In genomic region chr1:115063238-115063901, GRCh38 we compare ENCODE assay signal across 9 cellular contexts. TPM values are rescaled to one million over a fixed set of nuclear protein-coding genes. Genes with fewer than 3 reads are reported as not detected.
DNase-seq lines count a peak whose midpoint lies in the region; ATAC-seq and TF ChIP-seq lines count a peak whose summit lies in the region.
"Had no signal": no experiment of that assay in that cellular context is flagged by ENCODE, and none has a peak within 500 bp of the region (broad histone marks: within the 10 kb centered on the region; RNA-seq: fewer than 3 reads in every experiment).

No MANE protein-coding gene starts in this region.

- TF ChIP-seq CTCF in heart left ventricle (IDR thresholded peaks at IDR 0.05) (no peak), mammary epithelial cell (conservative IDR thresholded peaks at IDR 0.05 in 1 of 2, IDR thresholded peaks at IDR 0.05 in 1 of 2; ENCODE audit: extremely low read depth in 1 of 2, insufficient read depth in 1 of 2, low read depth in 1 of 2, low read length in 2 of 2) (no peak), suprapubic skin (IDR thresholded peaks at IDR 0.05) (no peak)

- H3K27ac ChIP-seq in heart left ventricle (peak overlapping the region in 10 of 12 donors; percentile 22 to 70 (median 53)), SJSA1 (peak overlapping the region; percentile 99), mammary epithelial cell (ENCODE audit: insufficient read depth, low read depth, low read length) (peak overlapping the region; percentile 63), suprapubic skin (peak overlapping the region; percentile 36), substantia nigra (ENCODE audit: low read depth, low read length, poor library complexity, severe bottlenecking) (no peak overlapping the region)

- peak overlapping the region; percentile 28 for H2AFZ ChIP-seq in mammary epithelial cell (ENCODE audit: low read depth, low read length)

- ATAC-seq in heart left ventricle = no peak

- H3K79me2 ChIP-seq in mammary epithelial cell (ENCODE audit: insufficient read depth, low read length) = no peaks in the 10 kb centered on the region

- peaks cover 0 to 22% (median 0%) of the 10 kb centered on the region in 12 donors for H3K4me1 ChIP-seq in heart left ventricle
- peaks cover 54% of the 10 kb centered on the region for H3K4me1 ChIP-seq in SJSA1 (replicated peaks)
- H3K4me1 ChIP-seq in mammary epithelial cell (ENCODE audit: insufficient read depth, low read length) = peaks cover 33% of the 10 kb centered on the region
- peaks cover 23% of the 10 kb centered on the region for H3K4me1 ChIP-seq in suprapubic skin

- no peaks in the 10 kb centered on the region for H3K36me3 ChIP-seq in heart left ventricle
- no peaks in the 10 kb centered on the region for H3K36me3 ChIP-seq in SJSA1
- no peaks in the 10 kb centered on the region for H3K36me3 ChIP-seq in mammary epithelial cell (ENCODE audit: insufficient read depth, low read length)
- H3K36me3 ChIP-seq in suprapubic skin = no peaks in the 10 kb centered on the region

- CTCF ChIA-PET in mammary epithelial cell (lab: Charles Lee; ENCODE audit: low non-redundant PET) = no interaction called here

- H4K20me1 ChIP-seq in mammary epithelial cell (ENCODE audit: insufficient read depth, low read length) = no peaks in the 10 kb centered on the region

- dilution Hi-C loops in mammary epithelial cell (cut with HindIII; ENCODE audit: low sequenced_read_pairs) = no loop called here

- TF ChIP-seq EP300 in suprapubic skin (IDR thresholded peaks at IDR 0.05) = no peak

- H3K27me3 ChIP-seq in heart left ventricle (no peaks in the 10 kb centered on the region), SJSA1 (replicated peaks) (no peaks in the 10 kb centered on the region), mammary epithelial cell (ENCODE audit: insufficient read depth, low read length) (no peaks in the 10 kb centered on the region), suprapubic skin (no peaks in the 10 kb centered on the region)

- no peak overlapping the region for H3K4me3 ChIP-seq in heart left ventricle
- H3K4me3 ChIP-seq in SJSA1 = no peak overlapping the region
- no peak overlapping the region for H3K4me3 ChIP-seq in mammary epithelial cell (replicated peaks in 1 of 3; ENCODE audit: insufficient read depth in 1 of 3, low read depth in 2 of 3, low read length in 3 of 3)
- no peak overlapping the region for H3K4me3 ChIP-seq in suprapubic skin

- no peak overlapping the region for H3K9ac ChIP-seq in mammary epithelial cell (ENCODE audit: insufficient read depth, low read length)

- BruUV-seq in mammary epithelial cell (replicated peaks; lab: Mats Ljungman, UMichigan) = no TSS peak

- in situ Hi-C loops in mammary epithelial cell (cut with MboI; ENCODE audit: low sequenced_read_pairs in 2 of 2) = no loop called here

- DNase-seq in heart left ventricle (no peak), cardiac septum (ENCODE audit: low spot score) (no peak), SJSA1 (ENCODE audit: low read depth in 1 of 2, low spot score in 2 of 2) (peak; percentile 66 to 91), mammary epithelial cell (peak; percentile 58), suprapubic skin (ENCODE audit: low spot score in 2 of 2) (no peak), NOMO-1 (lab: John Stamatoyannopoulos, UW; ENCODE audit: unreplicated experiment in 2 of 2) (no peak), SK-N-DZ (ENCODE audit: low spot score) (no peak), substantia nigra (lab: John Stamatoyannopoulos, UW) (no peak)

- TF ChIP-seq POLR2A in heart left ventricle (IDR thresholded peaks at IDR 0.05) (no peak), suprapubic skin (IDR thresholded peaks at IDR 0.05) (no peak)

- WGBS in heart left ventricle, 4 donors = 88 to 89% (median 88%) methylated on average over 7 of the region's 7 CpGs
- WGBS in mammary epithelial cell (ENCODE audit: low coverage, missing lambda C conversion rate) = 43% methylated on average over 7 of the region's 7 CpGs
- 71% methylated on average over 7 of the region's 7 CpGs for WGBS in suprapubic skin

- peak overlapping the region; percentile 55 for H3K4me2 ChIP-seq in mammary epithelial cell (ENCODE audit: insufficient read depth, low read depth, low read length)

- intact Hi-C loops in heart left ventricle (cut with DNase I) = no loop called here
- intact Hi-C loops in cardiac septum (cut with DNase I) = no loop called here
- intact Hi-C loops in mammary epithelial cell (cut with micrococcal nuclease) = no loop called here

- H3K9me3 ChIP-seq in heart left ventricle = no peaks in the 10 kb centered on the region
- H3K9me3 ChIP-seq in SJSA1 (replicated peaks) = no peaks in the 10 kb centered on the region
- no peaks in the 10 kb centered on the region for H3K9me3 ChIP-seq in mammary epithelial cell (replicated peaks; ENCODE audit: insufficient read depth, low read length)
- H3K9me3 ChIP-seq in suprapubic skin = no peaks in the 10 kb centered on the region

RNA-seq across cellular contexts. Expression of gene TSPAN2, which starts 25.9 kb away (rescaled TPM):
- total RNA-seq in heart left ventricle (10 to 100 TPM in 1 of 9 donors, 1 to 10 TPM in 8; 4.6 to 10.6 (median 7.1) TPM), cardiac septum (3.3 TPM), mammary epithelial cell (1 to 10 TPM in 1 of 2 donors, under 1 TPM in 1; 0.28 to 1.0 TPM), suprapubic skin (1 to 10 TPM in 3 of 4 donors, under 1 TPM in 1; 0.73 to 1.8 (median 1.2) TPM)
- polyA plus RNA-seq in heart left ventricle (1 to 10 TPM; 2.8 to 3.4 TPM), mammary epithelial cell (0.07 TPM)
- 11.9 and 18.2 TPM in 2 replicates for total RNA-seq in SJSA1 (2014; rRNA removed; shearing (Covaris generic))
- 1.4 TPM for polyA minus RNA-seq in mammary epithelial cell
- 0.07 TPM in 1 of 2 replicates, not detected in the other for polyA plus RNA-seq in SK-N-DZ (2014; cell fraction: cytosol; rRNA removed)
- polyA plus RNA-seq in SK-N-DZ (2014; cell fraction: nucleus; rRNA removed) = 0.05 and 0.08 TPM in 2 replicates

RNA-seq across cellular contexts. Expression of gene TSHB, which starts 33.7 kb away (rescaled TPM):
- total RNA-seq in heart left ventricle = not detected
- polyA plus RNA-seq in heart left ventricle = not detected
- not detected for total RNA-seq in cardiac septum
- not detected in 2 replicates for total RNA-seq in SJSA1 (2014; rRNA removed; shearing (Covaris generic))
- total RNA-seq in mammary epithelial cell = not detected
- polyA plus RNA-seq in mammary epithelial cell = not detected
- polyA minus RNA-seq in mammary epithelial cell = not detected
- total RNA-seq in suprapubic skin = not detected
- not detected in 2 replicates for polyA plus RNA-seq in SK-N-DZ (2014; cell fraction: cytosol; rRNA removed)
- not detected in 2 replicates for polyA plus RNA-seq in SK-N-DZ (2014; cell fraction: nucleus; rRNA removed)
- total RNA-seq: mononuclear cell had no signal

Comparison
In these comparisons a context has a peak if more than half of its experiments do, and no peak if none do; other contexts are left out.
1. DNase-seq: peak in SJSA1 (2 of 2) and mammary epithelial cell (single experiment); none in heart left ventricle (0 of 5), cardiac septum (single experiment), suprapubic skin (0 of 2), NOMO-1 (0 of 2), SK-N-DZ (single experiment) and substantia nigra (0 of 49).